ENCODE assay signal across 26 cellular contexts in the genomic region with DNA sequence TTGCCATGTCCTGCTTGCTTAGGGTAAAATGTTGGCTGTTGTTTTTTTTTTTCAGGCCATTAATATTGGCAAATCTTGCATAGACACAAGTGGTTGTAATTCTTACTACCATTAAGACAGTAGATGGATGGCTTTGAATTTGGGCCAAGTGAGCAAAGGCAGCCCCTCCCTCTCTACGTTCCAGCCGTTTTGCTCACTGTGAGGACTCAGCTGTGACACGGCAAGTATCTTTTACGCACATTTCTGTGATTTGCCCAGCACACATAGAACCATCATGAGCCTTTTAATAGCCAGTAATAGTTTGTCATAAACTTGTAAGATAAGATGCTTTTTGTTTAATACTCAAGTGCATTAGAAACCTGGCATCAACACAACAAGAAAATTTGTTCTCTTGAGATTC.
"Had no signal": no experiment of that assay in that cellular context is flagged by ENCODE, and none has a peak within 500 bp of the region (broad histone marks: within the 10 kb centered on the region; RNA-seq: fewer than 3 reads in every experiment).

No MANE protein-coding gene starts in this region.

- H3K36me3 Mint-ChIP-seq: activated naive CD4-positive, alpha-beta T cell treated with anti-CD3 and anti-CD28 coated beads, Interleukin-2, amount 50 U/mL, for 24 hours; brain; naive thymus-derived CD4-positive, alpha-beta T cell; neural progenitor cell; stimulated activated effector memory CD8-positive, alpha-beta T cell treated with anti-CD3 and anti-CD28 coated beads, Interleukin-12 subunit alpha, Interleukin-12 subunit beta, amount 100 ng/mL, for 72 hours had no signal

- H3K27me3 Mint-ChIP-seq: activated naive CD4-positive, alpha-beta T cell treated with anti-CD3 and anti-CD28 coated beads, Interleukin-2, amount 50 U/mL, for 24 hours; effector memory CD8-positive, alpha-beta T cell had no signal

- H3K4me3 Mint-ChIP-seq: activated CD8-positive, alpha-beta T cell treated with anti-CD3 and anti-CD28 coated beads, Interleukin-2, amount 10 ng/mL, durations not matched to agents 7 days and 5 days; activated naive CD4-positive, alpha-beta T cell treated with anti-CD3 and anti-CD28 coated beads, Interleukin-2, amount 50 U/mL, for 24 hours; activated T-helper 1 cell treated with anti-CD3 and anti-CD28 coated beads, Interleukin-12 subunit alpha, Interleukin-12 subunit beta, Interleukin-2, Interleukin-4 antibody, amounts not matched to agents 30 ng/mL and 10 ng/mL and 1 ng/mL, durations not matched to agents 14 hours and 24 hours and 36 hours; brain; effector memory CD8-positive, alpha-beta T cell; naive thymus-derived CD4-positive, alpha-beta T cell; neural progenitor cell; stimulated activated effector memory CD8-positive, alpha-beta T cell treated with anti-CD3 and anti-CD28 coated beads, Interleukin-12 subunit alpha, Interleukin-12 subunit beta, amount 100 ng/mL, for 72 hours had no signal

- H3K27ac Mint-ChIP-seq: activated CD8-positive, alpha-beta T cell treated with anti-CD3 and anti-CD28 coated beads, Interleukin-2, amount 10 ng/mL, durations not matched to agents 7 days and 5 days; activated naive CD4-positive, alpha-beta T cell treated with anti-CD3 and anti-CD28 coated beads, Interleukin-2, amount 50 U/mL, for 24 hours; activated T-helper 1 cell treated with anti-CD3 and anti-CD28 coated beads, Interleukin-12 subunit alpha, Interleukin-12 subunit beta, Interleukin-2, Interleukin-4 antibody, amounts not matched to agents 30 ng/mL and 10 ng/mL and 1 ng/mL, durations not matched to agents 14 hours and 24 hours and 36 hours; brain; effector memory CD8-positive, alpha-beta T cell; naive thymus-derived CD4-positive, alpha-beta T cell; neural progenitor cell; stimulated activated effector memory CD8-positive, alpha-beta T cell treated with anti-CD3 and anti-CD28 coated beads, Interleukin-12 subunit alpha, Interleukin-12 subunit beta, amount 100 ng/mL, for 72 hours had no signal

- ATAC-seq: activated CD8-positive, alpha-beta T cell treated with anti-CD3 and anti-CD28 coated beads, Interleukin-2, amount 10 ng/mL, durations not matched to agents 7 days and 5 days; effector memory CD8-positive, alpha-beta T cell; heart right ventricle; left lobe of liver; lower lobe of right lung; naive thymus-derived CD4-positive, alpha-beta T cell; sciatic nerve; stimulated activated effector memory CD8-positive, alpha-beta T cell treated with anti-CD3 and anti-CD28 coated beads, Interleukin-12 subunit alpha, Interleukin-12 subunit beta, amount 100 ng/mL, for 72 hours had no signal

- DNase-seq: activated CD4-positive, alpha-beta T cell treated with anti-CD3 and anti-CD28 coated beads for 1 hour; activated CD4-positive, alpha-beta T cell treated with anti-CD3 and anti-CD28 coated beads, Interleukin-2, amount 50 U/mL, for 1 hour; activated CD8-positive, alpha-beta T cell treated with anti-CD3 and anti-CD28 coated beads, Interleukin-2, amount 10 ng/mL, durations not matched to agents 7 days and 5 days; activated gamma-delta T cell; aorta; caudate nucleus; dermis blood vessel endothelial cell; effector memory CD8-positive, alpha-beta T cell; esophagus squamous epithelium; heart right ventricle; kidney; lower lobe of right lung; naive thymus-derived CD4-positive, alpha-beta T cell; small intestine; stimulated activated CD4-positive, alpha-beta T cell treated with anti-CD3 and anti-CD28 coated beads, Interleukin-2, amount 100 ng/mL, for 24 hours; stomach; trophoblast cell had no signal

- H3K4me1 ChIP-seq: esophagus squamous epithelium, heart right ventricle, lower lobe of right lung, neural progenitor cell, stomach, suprapubic skin, vagina had no signal

- H3K9me3 Mint-ChIP-seq: stimulated activated effector memory CD8-positive, alpha-beta T cell treated with anti-CD3 and anti-CD28 coated beads, Interleukin-12 subunit alpha, Interleukin-12 subunit beta, amount 100 ng/mL, for 72 hours had no signal

- H3K27me3 ChIP-seq: esophagus squamous epithelium, heart right ventricle, neural progenitor cell, stomach, suprapubic skin, vagina had no signal

- H3K4me1 Mint-ChIP-seq: activated naive CD4-positive, alpha-beta T cell treated with anti-CD3 and anti-CD28 coated beads, Interleukin-2, amount 50 U/mL, for 24 hours; naive thymus-derived CD4-positive, alpha-beta T cell; neural progenitor cell; stimulated activated effector memory CD8-positive, alpha-beta T cell treated with anti-CD3 and anti-CD28 coated beads, Interleukin-12 subunit alpha, Interleukin-12 subunit beta, amount 100 ng/mL, for 72 hours had no signal

- H3K27ac ChIP-seq: esophagus squamous epithelium, heart right ventricle, lower lobe of right lung, neural progenitor cell, stomach, suprapubic skin, vagina had no signal
